In the genomic region with DNA sequence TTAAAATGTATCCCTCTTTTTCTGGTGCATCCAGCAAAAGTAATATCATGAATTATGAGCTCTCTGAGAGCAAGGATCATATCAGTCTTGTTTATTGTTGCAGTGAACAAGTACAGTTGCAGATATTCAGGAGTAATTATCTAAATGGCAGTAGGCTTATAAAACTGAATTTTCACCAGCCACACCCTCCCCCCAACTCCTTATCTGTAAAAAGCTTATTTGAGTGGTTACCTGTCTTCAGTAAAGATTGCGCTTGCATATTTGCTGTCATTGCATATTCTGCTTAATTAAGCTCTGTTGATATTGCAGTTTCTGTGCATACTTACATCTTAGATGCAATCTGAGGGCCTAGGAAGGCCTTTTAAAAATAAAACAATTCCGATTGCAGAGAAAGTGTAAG, we compare ENCODE assay signal across 13 cellular contexts.
DNase-seq lines count a peak whose midpoint lies in the region; ATAC-seq, FAIRE-seq and TF ChIP-seq lines count a peak whose summit lies in the region.
"Had no signal": no experiment of that assay in that cellular context is flagged by ENCODE, and none has a peak within 500 bp of the region (broad histone marks: within the 10 kb centered on the region; RNA-seq: fewer than 3 reads in every experiment).

No MANE protein-coding gene starts in this region.

- no peak overlapping the region for H3K4me3 ChIP-seq in A549
- H3K4me3 ChIP-seq in Caco-2 (ENCODE audit: low read depth, low read length): no peak overlapping the region
- H3K4me3 ChIP-seq in CD8-positive, alpha-beta memory T cell (ENCODE audit: low read length): no peak overlapping the region
- H3K4me3 ChIP-seq: GM23248 had no signal

- no peaks in the 10 kb centered on the region for H3K4me1 ChIP-seq in A549
- peaks cover 32% of the 10 kb centered on the region for H3K4me1 ChIP-seq in Caco-2
- H3K4me1 ChIP-seq in CD8-positive, alpha-beta memory T cell (ENCODE audit: insufficient read depth, low read length): no peaks in the 10 kb centered on the region

- CTCF ChIA-PET in A549 (lab: Yijun Ruan, JAX): no interaction called here
- CTCF ChIA-PET in Caco-2 (lab: Charles Lee): no interaction called here
- CTCF ChIA-PET in CD8-positive, alpha-beta memory T cell (lab: Charles Lee): no interaction called here

- no peak for FAIRE-seq in A549 (lab: Jason Lieb, UNC)
- FAIRE-seq in islet of Langerhans (lab: Jason Lieb, UNC): peak; percentile 73
- FAIRE-seq: GM18507, H54 had no signal

- intact Hi-C loops in Caco-2 (cut with micrococcal nuclease; ENCODE audit: unreplicated experiment): loop anchor here (5.0 kb wide), 1 partner anchor 228 kb away; no protein-coding TSS in a partner anchor

- no peaks in the 10 kb centered on the region for H3K27me3 ChIP-seq in Caco-2 (replicated peaks; ENCODE audit: control insufficient read depth, insufficient read depth, low read length)
- H3K27me3 ChIP-seq in CD8-positive, alpha-beta memory T cell (ENCODE audit: insufficient read depth, low read length, poor library complexity, severe bottlenecking): no peaks in the 10 kb centered on the region

- no peaks in the 10 kb centered on the region for H3K9me3 ChIP-seq in A549
- H3K9me3 ChIP-seq in Caco-2: no peaks in the 10 kb centered on the region
- H3K9me3 ChIP-seq in CD8-positive, alpha-beta memory T cell (ENCODE audit: low read length): no peaks in the 10 kb centered on the region

- no TSS peak for BruUV-seq in Caco-2 (replicated peaks; lab: Mats Ljungman, UMichigan)

- no peak overlapping the region for H3K4me2 ChIP-seq in A549

- H3K27me3 Mint-ChIP-seq in Caco-2 (ENCODE audit: insufficient read depth, unreplicated experiment): no peaks in the 10 kb centered on the region
- peaks cover 4% of the 10 kb centered on the region for H3K27me3 Mint-ChIP-seq in nephron progenitor cell (ENCODE audit: low read depth, poor library complexity)
- H3K27me3 Mint-ChIP-seq in CD8-positive, alpha-beta memory T cell: no peaks in the 10 kb centered on the region

- 67% methylated on average over 2 of the region's 2 CpGs for WGBS in A549 (ENCODE audit: missing lambda C conversion rate)

- DNase-seq in A549 (ENCODE audit: low read depth in 1 of 2, low spot score in 1 of 2) (no peak), Caco-2 (no peak), nephron progenitor cell (no peak), OCI-M1 (lab: John Stamatoyannopoulos, UW) (no peak), NCI-H187 (lab: John Stamatoyannopoulos, UW) (no peak)
- no peak for DNase-seq in CD8-positive, alpha-beta memory T cell
- DNase-seq: Calu3, DMS 273 treated with DMSO at 0.1 percent for 48 hours, GM23248 had no signal

- TF ChIP-seq EP300 in A549 (IDR thresholded peaks at IDR 0.05): no peak

- no peak for TF ChIP-seq RAD21 in A549 (conservative IDR thresholded peaks at IDR 0.05 in 1 of 2, IDR thresholded peaks at IDR 0.05 in 1 of 2)

- TF ChIP-seq CTCF in A549 (IDR thresholded peaks at IDR 0.05): no peak
- TF ChIP-seq CTCF in Caco-2 (IDR thresholded peaks at IDR 0.05; ENCODE audit: insufficient read depth in 1 of 2, low read depth in 1 of 2, low read length in 1 of 2, severe bottlenecking in 1 of 2, unreplicated experiment in 1 of 2): no peak
- TF ChIP-seq CTCF in nephron progenitor cell (IDR thresholded peaks at IDR 0.05): no peak

- H3K4me1 Mint-ChIP-seq in Caco-2 (ENCODE audit: low read depth, unreplicated experiment): peaks cover 49% of the 10 kb centered on the region
- peaks cover 2% of the 10 kb centered on the region for H3K4me1 Mint-ChIP-seq in nephron progenitor cell
- H3K4me1 Mint-ChIP-seq in CD8-positive, alpha-beta memory T cell: no peaks in the 10 kb centered on the region
- H3K4me1 Mint-ChIP-seq: CD14-positive monocyte had no signal

- no peak for TF ChIP-seq POLR2A in A549 (IDR thresholded peaks at IDR 0.05; ENCODE audit: low read length)

- H3K27ac Mint-ChIP-seq in Caco-2 (ENCODE audit: unreplicated experiment): peak overlapping the region; percentile 24
- H3K27ac Mint-ChIP-seq in nephron progenitor cell: peak overlapping the region; percentile 64
- H3K27ac Mint-ChIP-seq in CD8-positive, alpha-beta memory T cell: peak overlapping the region in 1 of 8 donors; percentile 17
- H3K27ac Mint-ChIP-seq: CD14-positive monocyte had no signal

- no peak overlapping the region for H3K27ac ChIP-seq in A549
- no peak overlapping the region for H3K27ac ChIP-seq in CD8-positive, alpha-beta memory T cell (ENCODE audit: low read depth, low read length)
- H3K27ac ChIP-seq: GM23248 had no signal

- no peak overlapping the region for H3K4me3 Mint-ChIP-seq in Caco-2 (ENCODE audit: unreplicated experiment)
- H3K4me3 Mint-ChIP-seq in nephron progenitor cell: no peak overlapping the region
- H3K4me3 Mint-ChIP-seq in CD8-positive, alpha-beta memory T cell: no peak overlapping the region
- H3K4me3 Mint-ChIP-seq: CD14-positive monocyte had no signal

- no peaks in the 10 kb centered on the region for H3K36me3 ChIP-seq in Caco-2 (ENCODE audit: control insufficient read depth, insufficient read depth, low read length)
- no peaks in the 10 kb centered on the region for H3K36me3 ChIP-seq in CD8-positive, alpha-beta memory T cell (ENCODE audit: insufficient read depth, low read length)

- H3K9me3 Mint-ChIP-seq in Caco-2 (ENCODE audit: unreplicated experiment) (no peaks in the 10 kb centered on the region), nephron progenitor cell (no peaks in the 10 kb centered on the region)
- no peaks in the 10 kb centered on the region for H3K9me3 Mint-ChIP-seq in CD8-positive, alpha-beta memory T cell
- H3K9me3 Mint-ChIP-seq: CD14-positive monocyte had no signal

- ATAC-seq in A549: no peak

- H3K36me3 Mint-ChIP-seq in Caco-2 (ENCODE audit: insufficient read depth, unreplicated experiment) (peaks cover 69% of the 10 kb centered on the region), nephron progenitor cell (ENCODE audit: low read depth) (peaks cover 9% of the 10 kb centered on the region)
- peaks cover 0 to 13% (median 10%) of the 10 kb centered on the region in 3 donors for H3K36me3 Mint-ChIP-seq in CD8-positive, alpha-beta memory T cell

- POLR2A ChIA-PET in A549 (lab: Yijun Ruan, JAX) (no interaction called here), Caco-2 (lab: Charles Lee) (no interaction called here)
- POLR2A ChIA-PET in CD8-positive, alpha-beta memory T cell (lab: Charles Lee): no interaction called here

TF ChIP-seq in A549, 52 proteins besides CTCF, POLR2A, EP300 and RAD21:
- TF ChIP-seq NPAS2 (CRISPR knock-in tag; IDR thresholded peaks at IDR 0.05; ENCODE audit: borderline replicate concordance): no peak
- TF ChIP-seq CBX8 (IDR thresholded peaks at IDR 0.05): no peak
- no peak for TF ChIP-seq CHD2 (IDR thresholded peaks at IDR 0.05; ENCODE audit: low read length, partially characterized antibody)
- no peak for TF ChIP-seq ZC3H11A (IDR thresholded peaks at IDR 0.05)
- TF ChIP-seq HOXB13 (CRISPR knock-in tag; IDR thresholded peaks at IDR 0.05; ENCODE audit: low read depth): no peak
- peak; percentile 48 for TF ChIP-seq MAFK (IDR thresholded peaks at IDR 0.05; ENCODE audit: partially characterized antibody)
- TF ChIP-seq, protein P1, sequence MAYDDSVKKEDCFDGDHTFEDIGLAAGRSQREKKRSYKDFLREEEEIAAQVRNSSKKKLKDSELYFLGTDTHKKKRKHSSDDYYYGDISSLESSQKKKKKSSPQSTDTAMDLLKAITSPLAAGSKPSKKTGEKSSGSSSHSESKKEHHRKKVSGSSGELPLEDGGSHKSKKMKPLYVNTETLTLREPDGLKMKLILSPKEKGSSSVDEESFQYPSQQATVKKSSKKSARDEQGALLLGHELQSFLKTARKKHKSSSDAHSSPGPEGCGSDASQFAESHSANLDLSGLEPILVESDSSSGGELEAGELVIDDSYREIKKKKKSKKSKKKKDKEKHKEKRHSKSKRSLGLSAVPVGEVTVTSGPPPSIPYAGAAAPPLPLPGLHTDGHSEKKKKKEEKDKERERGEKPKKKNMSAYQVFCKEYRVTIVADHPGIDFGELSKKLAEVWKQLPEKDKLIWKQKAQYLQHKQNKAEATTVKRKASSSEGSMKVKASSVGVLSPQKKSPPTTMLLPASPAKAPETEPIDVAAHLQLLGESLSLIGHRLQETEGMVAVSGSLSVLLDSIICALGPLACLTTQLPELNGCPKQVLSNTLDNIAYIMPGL (CRISPR knock-in tag; IDR thresholded peaks at IDR 0.05; ENCODE audit: borderline replicate concordance): no peak
- TF ChIP-seq HDAC2 (IDR thresholded peaks at IDR 0.05): no peak
